Comparison of ENCODE assay signal across 8 cellular contexts in the genomic region with DNA sequence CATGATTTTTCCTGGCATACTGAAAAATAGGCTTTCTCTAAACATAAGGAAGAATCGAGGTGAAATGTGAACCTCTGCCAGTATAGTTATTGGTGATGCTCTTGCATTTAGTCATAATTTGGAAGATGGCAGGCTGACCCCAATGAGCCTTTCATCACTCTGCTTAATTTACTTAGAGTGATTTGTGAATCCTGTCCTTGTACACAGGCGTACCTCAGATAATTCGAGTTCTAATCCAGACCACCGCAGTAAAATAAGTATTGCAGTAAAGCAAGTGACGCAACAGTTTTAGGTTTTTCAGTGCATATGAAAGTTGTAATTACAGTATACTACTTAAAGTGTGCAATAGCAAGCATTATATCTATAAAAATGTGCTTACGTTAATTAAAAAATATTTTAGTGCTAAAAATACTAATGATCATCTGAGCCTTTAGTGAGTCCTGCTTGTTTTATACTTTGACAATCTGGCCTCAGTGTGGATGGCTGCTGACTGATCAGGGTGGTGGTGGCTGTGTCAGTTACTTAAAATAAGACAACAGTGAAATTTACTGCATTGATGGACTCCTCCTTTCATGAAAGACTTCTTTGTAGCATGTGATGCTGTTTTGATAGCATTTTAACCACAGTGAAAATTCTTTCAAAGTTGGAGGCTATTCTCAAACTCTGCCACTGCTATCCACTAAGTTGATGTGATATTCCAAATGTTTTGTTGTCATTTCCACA. TPM values are rescaled to one million over a fixed set of nuclear protein-coding genes. Genes with fewer than 3 reads are reported as not detected.
DNase-seq lines count a peak whose midpoint lies in the region; ATAC-seq and TF ChIP-seq lines count a peak whose summit lies in the region.

No MANE protein-coding gene starts in this region.

- H3K27me3 ChIP-seq in Caco-2 (replicated peaks; ENCODE audit: control insufficient read depth, insufficient read depth, low read length) (no peaks in the 10 kb centered on the region), PC-3 (ENCODE audit: low read length) (no peaks in the 10 kb centered on the region), neuronal stem cell (ENCODE audit: control insufficient read depth in 3 of 3, insufficient read depth in 3 of 3, low read depth in 1 of 3, low read length in 3 of 3) (no peaks in the 10 kb centered on the region)

- CTCF ChIA-PET in Caco-2 (lab: Charles Lee): no interaction called here
- CTCF ChIA-PET in PC-3 (lab: Charles Lee): no interaction called here

- no peaks in the 10 kb centered on the region for H3F3A ChIP-seq in PC-3 (ENCODE audit: low read length, unreplicated experiment)

- H3K9me2 ChIP-seq in PC-3 (replicated peaks; ENCODE audit: low read length): no peaks in the 10 kb centered on the region

- H3K79me1 ChIP-seq in neuronal stem cell (ENCODE audit: low read depth, low read length): peaks cover 11% of the 10 kb centered on the region

- intact Hi-C loops in Caco-2 (cut with micrococcal nuclease; ENCODE audit: unreplicated experiment): loop anchor here (2.0 kb wide), 2 partner anchors 43 to 51 kb away; a partner anchor contains a TSS
- intact Hi-C loops in PC-3 (cut with micrococcal nuclease): loop anchor here (10.0 kb wide), 2 partner anchors 51 to 81 kb away; a partner anchor contains a TSS

- DNase-seq in Caco-2 (no peak), PC-3 (no peak), endothelial cell (ENCODE audit: low spot score) (no peak), neuronal stem cell (ENCODE audit: low spot score) (no peak), DMS153 treated with DMSO at 0.1 percent for 48 hours (lab: John Stamatoyannopoulos, UW; ENCODE audit: unreplicated experiment) (no peak)
- no peak for DNase-seq in stimulated activated CD8-positive, alpha-beta memory T cell treated with anti-CD3 and anti-CD28 coated beads, Interleukin-4, amount 100 ng/mL, for 48 hours

- peaks cover 53% of the 10 kb centered on the region for H3K79me2 ChIP-seq in PC-3 (ENCODE audit: low read length)

- TSS peak; percentile 28 for BruUV-seq in Caco-2 (replicated peaks; lab: Mats Ljungman, UMichigan)
- BruUV-seq in PC-3 (replicated peaks; lab: Mats Ljungman, UMichigan): no TSS peak

- no peak overlapping the region for H2BK5ac ChIP-seq in neuronal stem cell (ENCODE audit: low read length)

- peak overlapping the region; percentile 88 for H3K27ac Mint-ChIP-seq in Caco-2 (ENCODE audit: unreplicated experiment)
- peak overlapping the region; percentile 93 for H3K27ac Mint-ChIP-seq in endothelial cell (ENCODE audit: unreplicated experiment)

- no peak overlapping the region for H3K4ac ChIP-seq in neuronal stem cell (ENCODE audit: low read length)

- no peak overlapping the region for H2AK5ac ChIP-seq in neuronal stem cell (ENCODE audit: low read depth, low read length)

- peak overlapping the region; percentile 56 for H2AFZ ChIP-seq in PC-3 (ENCODE audit: low read length)
- H2AFZ ChIP-seq in neuronal stem cell (ENCODE audit: low read length): no peak overlapping the region

- no peak overlapping the region for H2BK15ac ChIP-seq in neuronal stem cell (ENCODE audit: low read length)

- H3K4me3 Mint-ChIP-seq in Caco-2 (ENCODE audit: unreplicated experiment) (peak overlapping the region; percentile 80), endothelial cell (ENCODE audit: unreplicated experiment) (peak overlapping the region; percentile 90)

- no peak overlapping the region for H4K91ac ChIP-seq in neuronal stem cell (ENCODE audit: low read depth, low read length, poor library complexity)

- H4K20me1 ChIP-seq in PC-3 (ENCODE audit: low read length): no peaks in the 10 kb centered on the region

- H3K4me1 ChIP-seq in Caco-2 (peaks cover 38% of the 10 kb centered on the region), PC-3 (ENCODE audit: insufficient read depth, low read length) (peaks cover 16% of the 10 kb centered on the region), neuronal stem cell (ENCODE audit: control insufficient read depth in 2 of 2, insufficient read depth in 1 of 2, low read depth in 1 of 2, low read length in 2 of 2) (peaks cover 6 to 7% of the 10 kb centered on the region in 2 donors)

- H2BK120ac ChIP-seq in neuronal stem cell (ENCODE audit: low read depth, low read length): no peak overlapping the region

- WGBS in neuronal stem cell (ENCODE audit: extremely low coverage in 2 of 2, insufficient read length in 2 of 2, insufficient replicate concordance in 1 of 2), 2 donors: no CpG with 5 or more reads among the region's 6 CpGs

- H3K18ac ChIP-seq in neuronal stem cell (ENCODE audit: low read length): no peak overlapping the region

- ATAC-seq in PC-3 (no peak), GM18867 (IDR thresholded peaks at IDR 0.05; ENCODE audit: unreplicated experiment) (no peak), HG03439 (IDR thresholded peaks at IDR 0.05; ENCODE audit: unreplicated experiment) (no peak)

- no peaks in the 10 kb centered on the region for H3K36me3 ChIP-seq in Caco-2 (ENCODE audit: control insufficient read depth, insufficient read depth, low read length)
- H3K36me3 ChIP-seq in PC-3 (ENCODE audit: low read depth, low read length): peaks cover 13% of the 10 kb centered on the region
- peaks cover 2 to 32% of the 10 kb centered on the region in 2 donors for H3K36me3 ChIP-seq in neuronal stem cell (replicated peaks in 1 of 2; ENCODE audit: control insufficient read depth in 2 of 2, insufficient read depth in 2 of 2, low read length in 2 of 2)

- no peak overlapping the region for H3K23ac ChIP-seq in neuronal stem cell (ENCODE audit: low read depth, low read length, poor library complexity)

- no peak overlapping the region for H4K8ac ChIP-seq in neuronal stem cell (ENCODE audit: low read depth, low read length)

- H3K27ac ChIP-seq in PC-3 (ENCODE audit: low read length) (no peak overlapping the region), neuronal stem cell (replicated peaks; ENCODE audit: low read length) (peak overlapping the region; percentile 94)

- POLR2A ChIA-PET in Caco-2 (lab: Charles Lee): no interaction called here
- POLR2A ChIA-PET in PC-3 (lab: Charles Lee; ENCODE audit: unreplicated experiment): no interaction called here

- H3K4me2 ChIP-seq in PC-3 (ENCODE audit: low read length) (peak overlapping the region; percentile 77), neuronal stem cell (ENCODE audit: insufficient read depth, low read length, poor library complexity, severe bottlenecking) (peak overlapping the region; percentile 73)

- peaks cover 24% of the 10 kb centered on the region for H3K4me1 Mint-ChIP-seq in Caco-2 (ENCODE audit: low read depth, unreplicated experiment)
- H3K4me1 Mint-ChIP-seq in endothelial cell (ENCODE audit: unreplicated experiment): peaks cover 18% of the 10 kb centered on the region

- H3K9me3 ChIP-seq in Caco-2: no peaks in the 10 kb centered on the region
- H3K9me3 ChIP-seq in PC-3 (ENCODE audit: low read length): no peaks in the 10 kb centered on the region
- peaks cover 5 to 26% of the 10 kb centered on the region in 2 donors for H3K9me3 ChIP-seq in neuronal stem cell (replicated peaks in 1 of 2; ENCODE audit: control insufficient read depth in 2 of 2, insufficient read depth in 1 of 2, low read depth in 1 of 2, low read length in 2 of 2)

- H3K9ac ChIP-seq in PC-3 (ENCODE audit: low read length) (peak overlapping the region; percentile 88), neuronal stem cell (ENCODE audit: low read depth, low read length, poor library complexity) (no peak overlapping the region)

- H3K36me3 Mint-ChIP-seq in Caco-2 (ENCODE audit: insufficient read depth, unreplicated experiment) (peaks cover 59% of the 10 kb centered on the region), endothelial cell (ENCODE audit: low read depth, unreplicated experiment) (peaks cover 20% of the 10 kb centered on the region)

- TF ChIP-seq CTCF in Caco-2 (IDR thresholded peaks at IDR 0.05; ENCODE audit: insufficient read depth in 1 of 2, low read depth in 1 of 2, low read length in 1 of 2, severe bottlenecking in 1 of 2, unreplicated experiment in 1 of 2) (no peak), PC-3 (conservative IDR thresholded peaks at IDR 0.05; ENCODE audit: low read depth, low read length) (no peak), endothelial cell (IDR thresholded peaks at IDR 0.05; ENCODE audit: unreplicated experiment) (no peak)

- no peaks in the 10 kb centered on the region for H3K9me3 Mint-ChIP-seq in Caco-2 (ENCODE audit: unreplicated experiment)
- H3K9me3 Mint-ChIP-seq in endothelial cell (ENCODE audit: unreplicated experiment): no peaks in the 10 kb centered on the region

- no peak overlapping the region for H3K14ac ChIP-seq in neuronal stem cell (ENCODE audit: low read length)

- H3K4me3 ChIP-seq in Caco-2 (ENCODE audit: low read depth, low read length) (peak overlapping the region; percentile 63), PC-3 (ENCODE audit: low read length) (peak overlapping the region; percentile 80), neuronal stem cell (ENCODE audit: low read length in 2 of 2) (peak overlapping the region; percentile 84 to 85)

- H3K27me3 Mint-ChIP-seq in Caco-2 (ENCODE audit: insufficient read depth, unreplicated experiment): no peaks in the 10 kb centered on the region
- peaks cover 4% of the 10 kb centered on the region for H3K27me3 Mint-ChIP-seq in endothelial cell (ENCODE audit: unreplicated experiment)

- no peak overlapping the region for H2BK12ac ChIP-seq in neuronal stem cell (ENCODE audit: low read length)

RNA-seq across cellular contexts. Expression of a gene that starts 1.7 kb away (rescaled TPM):
- total RNA-seq in Caco-2 (2022) (10.7 TPM in 2 replicates), PC-3 (2014; rRNA removed) (14.9 and 19.7 TPM in 2 replicates), endothelial cell (ENCODE audit: unreplicated experiment) (8.2 TPM)
- 5.1 TPM for polyA plus RNA-seq in neuronal stem cell (2013, experiment 1 of 2)
- 5.5 TPM for polyA plus RNA-seq in neuronal stem cell (2013, experiment 2 of 2)

RNA-seq across cellular contexts. Expression of a gene that starts 50.6 kb away (rescaled TPM):
- total RNA-seq in Caco-2 (2022) (37.9 and 47.7 TPM in 2 replicates), PC-3 (2014; rRNA removed) (not detected in 2 replicates), endothelial cell (ENCODE audit: unreplicated experiment) (20.5 TPM)
- polyA plus RNA-seq in neuronal stem cell (2013, experiment 1 of 2): 0.10 TPM
- polyA plus RNA-seq in neuronal stem cell (2013, experiment 2 of 2): 0.12 TPM

Comparison
In these comparisons a context has a peak if more than half of its experiments do, and no peak if none do; other contexts are left out.
1. RNA of a gene that starts 50.6 kb away (total RNA-seq): 37.9 to 47.7 TPM in Caco-2 and 20.5 TPM in endothelial cell (single experiment); not detected in PC-3; every median in the first group is over 10 times any median in the second.
2. Peak in every context shown above with its lines, with median percentiles within 50 percentile points of each other: H3K4me3 ChIP-seq.